ENCODE assay signal across 2 cellular contexts in the genomic region with DNA sequence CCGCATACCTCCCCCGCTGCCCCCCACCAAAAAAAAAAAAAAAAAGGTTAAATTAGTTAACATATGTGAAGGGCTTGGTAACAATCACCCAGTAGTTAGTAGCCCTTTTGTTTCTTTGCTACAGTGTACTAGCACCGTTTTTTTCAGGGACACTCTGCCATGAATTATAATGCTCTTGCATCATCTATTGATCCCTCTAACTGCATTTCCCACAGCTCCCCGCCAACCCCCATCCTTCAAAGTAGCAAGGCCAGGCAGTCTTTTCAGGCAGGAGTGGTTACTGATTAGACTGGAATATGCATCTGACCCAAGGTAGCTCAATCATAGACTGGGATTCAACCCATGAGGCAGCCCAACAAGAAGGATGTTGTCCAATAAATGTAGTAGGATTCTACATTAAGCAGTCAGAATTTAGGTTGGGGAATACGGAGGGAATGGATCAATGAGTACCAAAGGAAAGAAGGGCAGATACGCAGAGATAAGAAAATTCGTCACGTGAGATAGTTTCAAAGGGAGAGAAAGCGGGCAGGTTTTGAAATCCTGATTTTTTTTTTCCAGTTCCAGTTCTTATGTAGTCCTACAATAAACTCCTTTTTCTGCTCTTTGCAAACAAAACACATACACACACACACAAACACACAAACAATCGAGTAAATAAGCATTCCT.
TF ChIP-seq lines count a peak whose summit lies in the region.

No MANE protein-coding gene starts in this region.

TF ChIP-seq in H1, 55 proteins besides CTCF, POLR2A, EP300 and RAD21:
- no peak for TF ChIP-seq ZNF274 (IDR thresholded peaks at IDR 0.05; ENCODE audit: borderline replicate concordance, extremely low read depth, low read length)
- TF ChIP-seq BRCA1 (IDR thresholded peaks at IDR 0.05; ENCODE audit: low read depth, low read length) = no peak
- no peak for TF ChIP-seq TAF7 (optimal IDR thresholded peaks at IDR 0.05; ENCODE audit: borderline replicate concordance, low read depth, low read length)
- TF ChIP-seq CTBP2 (IDR thresholded peaks at IDR 0.05; ENCODE audit: borderline replicate concordance, insufficient read depth, insufficient read length, low read length) = no peak
- TF ChIP-seq CEBPB (IDR thresholded peaks at IDR 0.05; ENCODE audit: low read depth, low read length) = peak; percentile 73; the same call in 1 of the 2 replicates
- TF ChIP-seq EZH2 (IDR thresholded peaks at IDR 0.05; ENCODE audit: low read depth, low read length, severe bottlenecking) = no peak
- TF ChIP-seq SIRT6 (IDR thresholded peaks at IDR 0.05; ENCODE audit: low read length) = no peak

TF ChIP-seq in liver, 16 proteins besides CTCF, POLR2A, EP300 and RAD21:
- TF ChIP-seq REST (IDR thresholded peaks at IDR 0.05) (peak; percentile 59), YY1 (IDR thresholded peaks at IDR 0.05) (peak; percentile 81), GABPA (IDR thresholded peaks at IDR 0.05 in 1 of 2, conservative IDR thresholded peaks at IDR 0.05 in 1 of 2) (peak in 1 of 2 donors; percentile 16), RXRA (IDR thresholded peaks at IDR 0.05) (peak; percentile 76 to 90), ATF3 (IDR thresholded peaks at IDR 0.05) (peak; percentile 93), SP1 (IDR thresholded peaks at IDR 0.05) (peak; percentile 67), HNF4G (IDR thresholded peaks at IDR 0.05) (peak; percentile 32), NR2F2 (IDR thresholded peaks at IDR 0.05) (no peak), MAX (IDR thresholded peaks at IDR 0.05) (peak; percentile 65), EGR1 (IDR thresholded peaks at IDR 0.05; ENCODE audit: low read depth in 2 of 2) (no peak), JUND (IDR thresholded peaks at IDR 0.05) (peak; percentile 74 to 82), FOXA2 (IDR thresholded peaks at IDR 0.05) (no peak), FOXA1 (IDR thresholded peaks at IDR 0.05) (peak; percentile 51), HNF4A (conservative IDR thresholded peaks at IDR 0.05) (peak; percentile 71 to 83), TAF1 (conservative IDR thresholded peaks at IDR 0.05) (no peak)
- TF ChIP-seq, protein P1, sequence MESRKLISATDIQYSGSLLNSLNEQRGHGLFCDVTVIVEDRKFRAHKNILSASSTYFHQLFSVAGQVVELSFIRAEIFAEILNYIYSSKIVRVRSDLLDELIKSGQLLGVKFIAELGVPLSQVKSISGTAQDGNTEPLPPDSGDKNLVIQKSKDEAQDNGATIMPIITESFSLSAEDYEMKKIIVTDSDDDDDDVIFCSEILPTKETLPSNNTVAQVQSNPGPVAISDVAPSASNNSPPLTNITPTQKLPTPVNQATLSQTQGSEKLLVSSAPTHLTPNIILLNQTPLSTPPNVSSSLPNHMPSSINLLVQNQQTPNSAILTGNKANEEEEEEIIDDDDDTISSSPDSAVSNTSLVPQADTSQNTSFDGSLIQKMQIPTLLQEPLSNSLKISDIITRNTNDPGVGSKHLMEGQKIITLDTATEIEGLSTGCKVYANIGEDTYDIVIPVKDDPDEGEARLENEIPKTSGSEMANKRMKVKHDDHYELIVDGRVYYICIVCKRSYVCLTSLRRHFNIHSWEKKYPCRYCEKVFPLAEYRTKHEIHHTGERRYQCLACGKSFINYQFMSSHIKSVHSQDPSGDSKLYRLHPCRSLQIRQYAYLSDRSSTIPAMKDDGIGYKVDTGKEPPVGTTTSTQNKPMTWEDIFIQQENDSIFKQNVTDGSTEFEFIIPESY (IDR thresholded peaks at IDR 0.05) = peak; percentile 90
